1 cellular context compared by ENCODE assay signal in genomic region chr9:36861528-36862205, GRCh38.
TF ChIP-seq lines count a peak whose summit lies in the region.

No MANE protein-coding gene starts in this region.

TF ChIP-seq in A549, 52 proteins besides CTCF, POLR2A, EP300 and RAD21 (continued from another document):
- TF ChIP-seq USF2 (IDR thresholded peaks at IDR 0.05), result no peak
- TF ChIP-seq BHLHE40 (IDR thresholded peaks at IDR 0.05; ENCODE audit: low read depth, low read length), result no peak
- TF ChIP-seq HOXA7 (CRISPR knock-in tag; IDR thresholded peaks at IDR 0.05), result no peak
- no peak for TF ChIP-seq ZFP36 (IDR thresholded peaks at IDR 0.05; ENCODE audit: borderline replicate concordance, partially characterized antibody)
- no peak for TF ChIP-seq CBX2 (IDR thresholded peaks at IDR 0.05; ENCODE audit: borderline replicate concordance, low read depth)
- TF ChIP-seq BCL3 (IDR thresholded peaks at IDR 0.05), result no peak
- no peak for TF ChIP-seq JUNB (IDR thresholded peaks at IDR 0.05)
- no peak for TF ChIP-seq NPAS2 (CRISPR knock-in tag; IDR thresholded peaks at IDR 0.05; ENCODE audit: borderline replicate concordance)
- no peak for TF ChIP-seq HDAC2 (IDR thresholded peaks at IDR 0.05)
- no peak for TF ChIP-seq MYC (IDR thresholded peaks at IDR 0.05; ENCODE audit: borderline replicate concordance, low read length)
- TF ChIP-seq ZNF302 (CRISPR knock-in tag; IDR thresholded peaks at IDR 0.05), result no peak
